ENCODE assay signal across 25 cellular contexts in the genomic region with DNA sequence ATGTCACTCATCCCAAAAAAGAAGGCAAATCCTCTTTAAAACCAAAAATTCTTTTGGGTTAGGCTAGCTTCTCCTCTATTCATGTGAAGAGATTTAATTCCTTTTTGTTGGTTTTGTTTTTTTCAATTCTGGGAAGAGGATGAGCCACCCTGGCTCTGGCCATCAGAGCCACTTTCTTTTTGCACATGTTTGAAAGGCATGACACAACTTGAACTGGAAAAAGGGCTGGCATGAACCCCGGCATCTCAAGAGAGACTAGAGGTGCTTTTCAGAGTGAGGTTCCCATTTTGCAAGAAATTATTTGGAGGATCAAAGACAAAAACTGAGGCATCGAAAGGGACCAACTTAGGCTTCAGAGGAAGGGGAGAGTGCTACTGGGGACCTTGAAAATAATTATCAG.
DNase-seq lines count a peak whose midpoint lies in the region; ATAC-seq, FAIRE-seq and TF ChIP-seq lines count a peak whose summit lies in the region.
"Had no signal": no experiment of that assay in that cellular context is flagged by ENCODE, and none has a peak within 500 bp of the region (broad histone marks: within the 10 kb centered on the region; RNA-seq: fewer than 3 reads in every experiment).

No MANE protein-coding gene starts in this region.

- no peak overlapping the region for H3K27ac Mint-ChIP-seq in naive thymus-derived CD4-positive, alpha-beta T cell
- H3K27ac Mint-ChIP-seq: activated B cell treated with CpG ODN at 0.5 μM for 24 hours; activated CD4-positive, alpha-beta memory T cell treated with anti-CD3 and anti-CD28 coated beads, Interleukin-2, amount 10 ng/mL, durations not matched to agents 7 days and 5 days; dendritic cell treated with granulocyte-macrophage colony-stimulating factor and Interleukin-4, amounts not matched to agents 40 ng/mL and 50 ng/mL, for 4 days; GM23338; mesothelial cell of epicardium; natural killer cell treated with Interleukin-12 subunit alpha and Interleukin-12 subunit beta and Interleukin-15 and Interleukin-18, amount 100 ng/mL, for 72 hours; stimulated activated naive B cell treated with anti-CD40 and anti-IgM and Interleukin-4, amounts not matched to agents 10 μg/mL and 1 μg/mL and 100 μg/mL, for 72 hours had no signal

- H3K4me3 Mint-ChIP-seq in naive thymus-derived CD4-positive, alpha-beta T cell, result no peak overlapping the region
- H3K4me3 Mint-ChIP-seq: activated B cell treated with CpG ODN at 0.5 μM for 24 hours; activated CD4-positive, alpha-beta memory T cell treated with anti-CD3 and anti-CD28 coated beads, Interleukin-2, amount 10 ng/mL, durations not matched to agents 7 days and 5 days; dendritic cell treated with granulocyte-macrophage colony-stimulating factor and Interleukin-4, amounts not matched to agents 40 ng/mL and 50 ng/mL, for 4 days; GM23338; mesothelial cell of epicardium; natural killer cell treated with Interleukin-12 subunit alpha and Interleukin-12 subunit beta and Interleukin-15 and Interleukin-18, amount 100 ng/mL, for 72 hours; stimulated activated naive B cell treated with anti-CD40 and anti-IgM and Interleukin-4, amounts not matched to agents 10 μg/mL and 1 μg/mL and 100 μg/mL, for 72 hours had no signal

- CTCF ChIA-PET in A673 (lab: Charles Lee), result interaction anchor here (0.6 kb wide), 1 partner anchor 628 kb away, joined by 9 read pairs; no protein-coding TSS in a partner anchor
- CTCF ChIA-PET in Panc1 (lab: Charles Lee), result no interaction called here
- CTCF ChIA-PET in endothelial cell of umbilical vein (lab: Charles Lee), result interaction anchor here (1.2 to 1.9 kb wide), 3 partner anchors 15 to 53 kb away, joined by 3 to 10 read pairs (median 6); no protein-coding TSS in a partner anchor
- CTCF ChIA-PET in naive thymus-derived CD4-positive, alpha-beta T cell (lab: Charles Lee), result no interaction called here

- POLR2A ChIA-PET in A673 (lab: Charles Lee; ENCODE audit: low non-redundant PET) (no interaction called here), Panc1 (lab: Charles Lee) (interaction anchor here (0.6 kb wide), 1 partner anchor 30 kb away, joined by 5 read pairs; no protein-coding TSS in a partner anchor), endothelial cell of umbilical vein (lab: Charles Lee) (interaction anchor here (0.8 kb wide), 1 partner anchor 48 kb away, joined by 3 read pairs; no protein-coding TSS in a partner anchor)
- POLR2A ChIA-PET in naive thymus-derived CD4-positive, alpha-beta T cell (lab: Charles Lee), result no interaction called here

- no peaks in the 10 kb centered on the region for H3K36me3 Mint-ChIP-seq in naive thymus-derived CD4-positive, alpha-beta T cell
- H3K36me3 Mint-ChIP-seq: mesothelial cell of epicardium; natural killer cell treated with Interleukin-12 subunit alpha and Interleukin-12 subunit beta and Interleukin-15 and Interleukin-18, amount 100 ng/mL, for 72 hours; stimulated activated naive B cell treated with anti-CD40 and anti-IgM and Interleukin-4, amounts not matched to agents 10 μg/mL and 1 μg/mL and 100 μg/mL, for 72 hours had no signal

- no peak overlapping the region for H3K9ac ChIP-seq in endothelial cell of umbilical vein (replicated peaks; ENCODE audit: extremely low read depth, insufficient read depth, low read length)
- H3K9ac ChIP-seq in skeletal muscle tissue (ENCODE audit: low read depth in 1 of 3, low read length in 3 of 3), result no peak overlapping the region
- H3K9ac ChIP-seq: parathyroid adenoma had no signal

- peaks cover 0 to 18% (median 0%) of the 10 kb centered on the region in 7 donors for H3K4me1 Mint-ChIP-seq in naive thymus-derived CD4-positive, alpha-beta T cell
- H3K4me1 Mint-ChIP-seq: stimulated activated naive B cell treated with anti-CD40 and anti-IgM and Interleukin-4, amounts not matched to agents 10 μg/mL and 1 μg/mL and 100 μg/mL, for 72 hours had no signal

- H3K9me3 Mint-ChIP-seq in naive thymus-derived CD4-positive, alpha-beta T cell, result peaks cover 0 to 4% (median 0%) of the 10 kb centered on the region in 11 donors
- H3K9me3 Mint-ChIP-seq: activated B cell treated with CpG ODN at 0.5 μM for 24 hours; activated CD4-positive, alpha-beta memory T cell treated with anti-CD3 and anti-CD28 coated beads, Interleukin-2, amount 10 ng/mL, durations not matched to agents 7 days and 5 days; dendritic cell treated with granulocyte-macrophage colony-stimulating factor and Interleukin-4, amounts not matched to agents 40 ng/mL and 50 ng/mL, for 4 days; GM23338; mesothelial cell of epicardium; natural killer cell treated with Interleukin-12 subunit alpha and Interleukin-12 subunit beta and Interleukin-15 and Interleukin-18, amount 100 ng/mL, for 72 hours; stimulated activated naive B cell treated with anti-CD40 and anti-IgM and Interleukin-4, amounts not matched to agents 10 μg/mL and 1 μg/mL and 100 μg/mL, for 72 hours had no signal

- intact Hi-C loops in A673 (cut with micrococcal nuclease; ENCODE audit: unreplicated experiment) (no loop called here), Panc1 (cut with micrococcal nuclease; ENCODE audit: unreplicated experiment) (loop anchor here (5.0 kb wide), 1 partner anchor 58 kb away; no protein-coding TSS in a partner anchor), endothelial cell of umbilical vein (cut with micrococcal nuclease) (no loop called here)
- intact Hi-C loops in naive thymus-derived CD4-positive, alpha-beta T cell (cut with micrococcal nuclease), result no loop called here

- H3K27ac ChIP-seq in A673 (ENCODE audit: low read depth, low read length, poor library complexity, severe bottlenecking) (peak overlapping the region; percentile 17), Panc1 (ENCODE audit: low read length) (peak overlapping the region; percentile 100), endothelial cell of umbilical vein (ENCODE audit: insufficient read depth, low read depth, low read length) (peak overlapping the region; percentile 45), skeletal muscle tissue (ENCODE audit: low read depth, low read length) (peak overlapping the region; percentile 38)
- no peak overlapping the region for H3K27ac ChIP-seq in naive thymus-derived CD4-positive, alpha-beta T cell (ENCODE audit: low read depth, low read length)
- H3K27ac ChIP-seq: C4-2B, parathyroid adenoma had no signal

- in situ Hi-C loops in Panc1 (cut with HindIII; ENCODE audit: low pct_unique_long_range_greater_than_20kb, low sequenced_read_pairs), result no loop called here

- H3K9me1 ChIP-seq in endothelial cell of umbilical vein (replicated peaks; ENCODE audit: control insufficient read depth, extremely low read depth, insufficient read depth, low read length), result no peaks in the 10 kb centered on the region

- BruUV-seq in A673 (replicated peaks; lab: Mats Ljungman, UMichigan) (no TSS peak), Panc1 (replicated peaks; lab: Mats Ljungman, UMichigan) (no TSS peak), endothelial cell of umbilical vein (replicated peaks; lab: Mats Ljungman, UMichigan) (no TSS peak)

- DNase-seq in A673 (ENCODE audit: low spot score) (no peak), Panc1 (ENCODE audit: low read depth, low spot score) (no peak), endothelial cell of umbilical vein (ENCODE audit: low read depth, low spot score) (no peak)
- no peak for DNase-seq in stimulated activated CD4-positive, alpha-beta T cell treated with anti-CD3 and anti-CD28 coated beads, Interleukin-2, amount 100 ng/mL, for 48 hours
- DNase-seq in naive thymus-derived CD4-positive, alpha-beta T cell, result no peak
- DNase-seq in activated effector memory CD4-positive, alpha-beta T cell treated with Interleukin-2 at 50 U/mL for 16 hours, result no peak
- DNase-seq: activated B cell treated with CpG ODN at 0.5 μM for 24 hours; activated CD4-positive, alpha-beta memory T cell treated with anti-CD3 and anti-CD28 coated beads, Interleukin-2, amount 10 ng/mL, durations not matched to agents 7 days and 5 days; activated gamma-delta T cell; activated T-cell treated with anti-CD3 and anti-CD28 coated beads for 4 hours; NCI-H1417 treated with DMSO at 0.1 percent for 48 hours; NCI-H510A treated with DMSO at 0.1 percent for 48 hours; sigmoid colon; stimulated activated naive B cell treated with anti-CD40 and anti-IgM and Interleukin-4, amounts not matched to agents 10 μg/mL and 1 μg/mL and 100 μg/mL, for 72 hours had no signal

- H3K4me1 ChIP-seq in A673 (ENCODE audit: insufficient read depth, low read length, poor library complexity, severe bottlenecking), result peaks cover 95% of the 10 kb centered on the region
- peaks cover 100% of the 10 kb centered on the region for H3K4me1 ChIP-seq in Panc1 (ENCODE audit: control insufficient read depth, insufficient read depth, low read length)
- peaks cover 92% of the 10 kb centered on the region for H3K4me1 ChIP-seq in endothelial cell of umbilical vein (ENCODE audit: control insufficient read depth, extremely low read depth, insufficient read depth, low read length)
- H3K4me1 ChIP-seq in skeletal muscle tissue (ENCODE audit: control insufficient read depth in 3 of 3, insufficient read depth in 3 of 3, low read length in 3 of 3), result peaks cover 33 to 61% (median 56%) of the 10 kb centered on the region in 3 donors
- peaks cover 0 to 3% of the 10 kb centered on the region in 2 donors for H3K4me1 ChIP-seq in naive thymus-derived CD4-positive, alpha-beta T cell (ENCODE audit: control insufficient read depth in 2 of 2, insufficient read depth in 2 of 2, low read length in 2 of 2)
- H3K4me1 ChIP-seq: parathyroid adenoma had no signal

- ATAC-seq in Panc1, result no peak
- no peak for ATAC-seq in HG03039 (IDR thresholded peaks at IDR 0.05; ENCODE audit: unreplicated experiment)
- no peak for ATAC-seq in naive thymus-derived CD4-positive, alpha-beta T cell
- ATAC-seq: GM23338; left lobe of liver; natural killer cell treated with Interleukin-12 subunit alpha and Interleukin-12 subunit beta and Interleukin-15 and Interleukin-18, amount 100 ng/mL, for 72 hours; stimulated activated naive B cell treated with anti-CD40 and anti-IgM and Interleukin-4, amounts not matched to agents 10 μg/mL and 1 μg/mL and 100 μg/mL, for 72 hours had no signal

- no peak for FAIRE-seq in endothelial cell of umbilical vein (lab: Jason Lieb, UNC)
- FAIRE-seq: endometrium had no signal

- peaks cover 95% of the 10 kb centered on the region for H3K79me2 ChIP-seq in endothelial cell of umbilical vein (ENCODE audit: control insufficient read depth, insufficient read depth, low read length)
- H3K79me2 ChIP-seq: parathyroid adenoma had no signal

- no peaks in the 10 kb centered on the region for H4K20me1 ChIP-seq in endothelial cell of umbilical vein (replicated peaks; ENCODE audit: control insufficient read depth, extremely low read depth, insufficient read depth, low read length)

- no peaks in the 10 kb centered on the region for H3K27me3 ChIP-seq in A673 (replicated peaks; ENCODE audit: insufficient read depth, low read depth, low read length, poor library complexity)
- H3K27me3 ChIP-seq in Panc1 (ENCODE audit: control insufficient read depth, insufficient read depth, low read length), result no peaks in the 10 kb centered on the region
- H3K27me3 ChIP-seq in endothelial cell of umbilical vein (ENCODE audit: control insufficient read depth in 2 of 2, insufficient read depth in 2 of 2, low read length in 2 of 2), result no peaks in the 10 kb centered on the region
- H3K27me3 ChIP-seq in skeletal muscle tissue (ENCODE audit: control insufficient read depth in 3 of 3, insufficient read depth in 3 of 3, low read length in 3 of 3), result no peaks in the 10 kb centered on the region
- no peaks in the 10 kb centered on the region for H3K27me3 ChIP-seq in naive thymus-derived CD4-positive, alpha-beta T cell (ENCODE audit: control insufficient read depth in 2 of 2, insufficient read depth in 2 of 2, low read length in 2 of 2)
- H3K27me3 ChIP-seq: sigmoid colon, tibial nerve had no signal

- TF ChIP-seq POLR2A in endothelial cell of umbilical vein (IDR thresholded peaks at IDR 0.05; ENCODE audit: low read depth, low read length), result no peak

- no peak overlapping the region for H3K4me2 ChIP-seq in endothelial cell of umbilical vein (ENCODE audit: insufficient read depth, low read length)
- H3K4me2 ChIP-seq: GM23338 had no signal

- H3K36me3 ChIP-seq in A673 (ENCODE audit: insufficient read depth, low read length, poor library complexity, severe bottlenecking) (no peaks in the 10 kb centered on the region), Panc1 (ENCODE audit: control insufficient read depth, insufficient read depth, low read length) (no peaks in the 10 kb centered on the region), endothelial cell of umbilical vein (ENCODE audit: control insufficient read depth in 2 of 2, extremely low read depth in 1 of 2, insufficient read depth in 2 of 2, low read length in 2 of 2) (no peaks in the 10 kb centered on the region), skeletal muscle tissue (ENCODE audit: control insufficient read depth in 3 of 3, insufficient read depth in 3 of 3, low read length in 3 of 3) (no peaks in the 10 kb centered on the region)
- H3K36me3 ChIP-seq in naive thymus-derived CD4-positive, alpha-beta T cell (ENCODE audit: control insufficient read depth in 2 of 3, insufficient read depth in 3 of 3, low read length in 3 of 3), result no peaks in the 10 kb centered on the region
- H3K36me3 ChIP-seq: sigmoid colon, tibial nerve had no signal

- H3K4me3 ChIP-seq in A673 (ENCODE audit: low read depth, low read length, poor library complexity, severe bottlenecking), result no peak overlapping the region
- 0 out of 4 replicates have a peak overlapping the region, but pooled peaks of 1 of the 2 experiments have one; percentile 2 for H3K4me3 ChIP-seq in Panc1 (ENCODE audit: low read depth in 2 of 2, low read length in 2 of 2)
- no peak overlapping the region for H3K4me3 ChIP-seq in endothelial cell of umbilical vein (replicated peaks in 1 of 3; ENCODE audit: insufficient read depth in 1 of 3, low read depth in 1 of 3, low read length in 3 of 3)
- no peak overlapping the region for H3K4me3 ChIP-seq in skeletal muscle tissue (ENCODE audit: low read length in 3 of 3)
- no peak overlapping the region for H3K4me3 ChIP-seq in naive thymus-derived CD4-positive, alpha-beta T cell (ENCODE audit: low read length)
- H3K4me3 ChIP-seq: GM23338, sigmoid colon, tibial nerve had no signal

- TF ChIP-seq CTCF in A673 (conservative IDR thresholded peaks at IDR 0.05; ENCODE audit: low read depth, low read length) (no peak), Panc1 (IDR thresholded peaks at IDR 0.05) (no peak), endothelial cell of umbilical vein (IDR thresholded peaks at IDR 0.05; ENCODE audit: extremely low read depth in 1 of 2, insufficient read depth in 1 of 2, low read depth in 1 of 2, low read length in 2 of 2) (no peak)

- no peak overlapping the region for H2AFZ ChIP-seq in endothelial cell of umbilical vein (ENCODE audit: low read depth, low read length)
- H2AFZ ChIP-seq: GM23338, parathyroid adenoma had no signal

- H3K27me3 Mint-ChIP-seq in naive thymus-derived CD4-positive, alpha-beta T cell, result peaks cover 9 to 50% (median 19%) of the 10 kb centered on the region in 5 donors

- dilution Hi-C loops in endothelial cell of umbilical vein (cut with MboI; ENCODE audit: extremely low pct_ligation_motif_present, low sequenced_read_pairs), result no loop called here

- no peaks in the 10 kb centered on the region for H3K9me3 ChIP-seq in A673 (ENCODE audit: low read depth, low read length, poor library complexity, severe bottlenecking)
- H3K9me3 ChIP-seq in Panc1 (ENCODE audit: control insufficient read depth, insufficient read depth, low read depth, low read length), result no peaks in the 10 kb centered on the region
- H3K9me3 ChIP-seq in endothelial cell of umbilical vein (replicated peaks; ENCODE audit: control insufficient read depth, insufficient read depth, low read length), result no peaks in the 10 kb centered on the region
- H3K9me3 ChIP-seq in skeletal muscle tissue (ENCODE audit: control insufficient read depth in 3 of 3, low read length in 3 of 3), result no peaks in the 10 kb centered on the region
- H3K9me3 ChIP-seq in naive thymus-derived CD4-positive, alpha-beta T cell (ENCODE audit: control insufficient read depth in 2 of 3, low read length in 3 of 3), result no peaks in the 10 kb centered on the region
- H3K9me3 ChIP-seq: sigmoid colon, tibial nerve had no signal

Comparison
In these comparisons a context has a peak if more than half of its experiments do, and no peak if none do; other contexts are left out.
1. CTCF ChIA-PET loops: an anchor here in A673 (0.6 kb wide) and endothelial cell of umbilical vein (1.2 to 1.9 kb wide); none called in Panc1 and naive thymus-derived CD4-positive, alpha-beta T cell.
2. POLR2A ChIA-PET loops: an anchor here in Panc1 (0.6 kb wide) and endothelial cell of umbilical vein (0.8 kb wide); none called in A673 and naive thymus-derived CD4-positive, alpha-beta T cell.